ENCODE assay signal across 11 cellular contexts in the genomic region with DNA sequence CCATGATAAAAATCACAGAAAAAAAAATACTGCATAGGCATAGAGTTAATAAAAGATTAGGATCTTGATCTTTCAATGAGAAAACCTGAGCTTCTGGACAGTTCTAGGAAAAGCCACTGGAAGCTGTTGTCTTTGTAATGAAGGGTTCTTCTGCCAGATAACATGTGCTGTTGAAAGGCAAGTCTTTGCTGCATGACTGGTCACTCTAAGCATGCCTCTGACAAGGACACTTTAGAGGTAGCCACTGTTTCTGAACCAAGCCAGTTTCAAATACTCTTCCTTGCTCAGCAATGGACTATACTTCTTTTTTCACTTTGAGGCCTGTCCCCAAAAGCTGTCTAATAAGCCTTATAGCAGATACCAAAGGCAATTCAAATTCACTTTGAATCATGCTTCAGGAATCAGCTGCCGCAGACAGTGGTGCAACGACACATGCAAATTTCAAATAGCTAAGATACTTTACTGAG.
DNase-seq lines count a peak whose midpoint lies in the region; ATAC-seq and TF ChIP-seq lines count a peak whose summit lies in the region.
"Had no signal": no experiment of that assay in that cellular context is flagged by ENCODE, and none has a peak within 500 bp of the region (broad histone marks: within the 10 kb centered on the region; RNA-seq: fewer than 3 reads in every experiment).

No MANE protein-coding gene starts in this region.

- no peak overlapping the region for H3K4me3 ChIP-seq in AG09309 (ENCODE audit: control insufficient read depth, low read depth, low read length)
- H3K4me3 ChIP-seq in choroid plexus epithelial cell (ENCODE audit: low read depth, low read length) = no peak overlapping the region
- H3K4me3 ChIP-seq: HAP-1 had no signal

- H3K4me1 Mint-ChIP-seq in IgD-negative memory B cell = peaks cover 24 to 34% (median 27%) of the 10 kb centered on the region in 3 donors
- peaks cover 28% of the 10 kb centered on the region for H3K4me1 Mint-ChIP-seq in memory B cell

- H3K27ac Mint-ChIP-seq in IgD-negative memory B cell (peak overlapping the region in 2 of 3 donors; percentile 15 to 40), memory B cell (peak overlapping the region; percentile 26)
- H3K27ac Mint-ChIP-seq: activated CD8-positive, alpha-beta T cell treated with anti-CD3 and anti-CD28 coated beads, Interleukin-2, amount 10 ng/mL, durations not matched to agents 7 days and 5 days had no signal

- peak; percentile 55 for DNase-seq in AG09309 (ENCODE audit: low read depth)
- DNase-seq in choroid plexus epithelial cell (ENCODE audit: low read depth) = peak; percentile 84
- no peak for DNase-seq in memory B cell (ENCODE audit: low spot score in 2 of 2)
- no peak for DNase-seq in T-helper 1 cell
- no peak for DNase-seq in activated CD4-positive, alpha-beta T cell treated with anti-CD3 and anti-CD28 coated beads, Interleukin-2, amount 50 U/mL, for 1 hour
- no peak for DNase-seq in NCI-H1436 (lab: John Stamatoyannopoulos, UW)
- DNase-seq in NCI-H2029 treated with DMSO at 0.1 percent for 48 hours (lab: John Stamatoyannopoulos, UW) = no peak
- DNase-seq: activated CD8-positive, alpha-beta T cell treated with anti-CD3 and anti-CD28 coated beads, Interleukin-2, amount 10 ng/mL, durations not matched to agents 7 days and 5 days; amygdala had no signal

- TF ChIP-seq CTCF in AG09309 (IDR thresholded peaks at IDR 0.05; ENCODE audit: control insufficient read depth, insufficient read depth, low read depth, low read length, missing control alignments) (no peak), choroid plexus epithelial cell (conservative IDR thresholded peaks at IDR 0.05; ENCODE audit: low read depth, low read length) (no peak)

- peak overlapping the region in 1 of 4 donors; percentile 9 for H3K4me3 Mint-ChIP-seq in IgD-negative memory B cell
- no peak overlapping the region for H3K4me3 Mint-ChIP-seq in memory B cell
- H3K4me3 Mint-ChIP-seq: activated CD8-positive, alpha-beta T cell treated with anti-CD3 and anti-CD28 coated beads, Interleukin-2, amount 10 ng/mL, durations not matched to agents 7 days and 5 days had no signal

- H3K27me3 Mint-ChIP-seq in IgD-negative memory B cell = no peaks in the 10 kb centered on the region
- no peaks in the 10 kb centered on the region for H3K27me3 Mint-ChIP-seq in memory B cell

- H3K9me3 Mint-ChIP-seq in IgD-negative memory B cell = no peaks in the 10 kb centered on the region
- H3K9me3 Mint-ChIP-seq in memory B cell = no peaks in the 10 kb centered on the region

- ATAC-seq in memory B cell (ENCODE audit: low read depth) = no peak
- ATAC-seq: activated CD8-positive, alpha-beta T cell treated with anti-CD3 and anti-CD28 coated beads, Interleukin-2, amount 10 ng/mL, durations not matched to agents 7 days and 5 days had no signal

- H3K36me3 Mint-ChIP-seq in IgD-negative memory B cell = no peaks in the 10 kb centered on the region
- no peaks in the 10 kb centered on the region for H3K36me3 Mint-ChIP-seq in memory B cell

Comparison
In these comparisons a context has a peak if more than half of its experiments do, and no peak if none do; other contexts are left out.
1. DNase-seq: peak in AG09309 (single experiment) and choroid plexus epithelial cell (single experiment); none in memory B cell (0 of 2), T-helper 1 cell (0 of 5), activated CD4-positive, alpha-beta T cell treated with anti-CD3 and anti-CD28 coated beads, Interleukin-2, amount 50 U/mL, for 1 hour (single experiment), NCI-H1436 (single experiment) and NCI-H2029 treated with DMSO at 0.1 percent for 48 hours (single experiment).